In the genomic region with DNA sequence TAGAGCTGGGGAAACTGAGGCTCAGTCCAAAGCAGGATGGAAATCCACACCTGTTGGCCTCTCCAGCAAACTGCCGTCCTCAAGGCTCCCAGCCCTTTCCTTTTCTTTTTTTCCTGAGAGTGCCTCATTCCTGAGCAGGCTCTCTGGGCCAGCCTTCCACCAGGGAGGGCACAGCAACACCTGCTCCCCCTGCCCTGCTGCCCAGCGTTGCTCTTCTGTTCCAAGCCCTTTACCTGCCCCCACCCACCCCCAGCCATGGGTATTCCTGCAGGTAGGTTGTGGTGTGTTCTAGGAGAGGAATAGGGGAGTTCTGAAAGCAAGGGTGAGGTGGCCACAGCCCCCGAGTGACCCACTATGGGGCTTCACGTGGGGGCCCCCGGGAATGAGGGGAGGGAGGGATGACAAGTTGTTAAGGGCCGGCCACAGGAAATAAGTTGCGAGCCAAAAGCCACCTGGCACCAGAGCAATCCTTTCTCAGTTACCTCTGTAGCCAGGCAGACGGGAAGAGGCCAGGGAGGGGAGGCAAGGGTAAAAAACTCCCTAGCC, we compare ENCODE assay signal across 14 cellular contexts. TPM values are rescaled to one million over a fixed set of nuclear protein-coding genes. Genes with fewer than 3 reads are reported as not detected.
A peak's percentile ranks its signal among the peaks of the same experiment; 100 is the strongest.
DNase-seq lines count a peak whose midpoint lies in the region; ATAC-seq and TF ChIP-seq lines count a peak whose summit lies in the region.
"Had no signal": no experiment of that assay in that cellular context is flagged by ENCODE, and none has a peak within 500 bp of the region (broad histone marks: within the 10 kb centered on the region; RNA-seq: fewer than 3 reads in every experiment).

No MANE protein-coding gene starts in this region.

- H3K27ac Mint-ChIP-seq in CD8-positive, alpha-beta T cell = peak overlapping the region; percentile 93
- peak overlapping the region; percentile 94 for H3K27ac Mint-ChIP-seq in T-helper 17 cell
- H3K27ac Mint-ChIP-seq: endodermal cell had no signal

- no peaks in the 10 kb centered on the region for H3K27me3 Mint-ChIP-seq in CD8-positive, alpha-beta T cell (ENCODE audit: low read depth)
- no peaks in the 10 kb centered on the region for H3K27me3 Mint-ChIP-seq in T-helper 17 cell

- intact Hi-C loops in CD8-positive, alpha-beta T cell (cut with DNase I, micrococcal nuclease) = no loop called here
- intact Hi-C loops in left ventricle myocardium inferior (cut with micrococcal nuclease) (no loop called here), sigmoid colon (cut with DNase I) (no loop called here)

- H3K36me3 Mint-ChIP-seq in CD8-positive, alpha-beta T cell = peaks cover 73% of the 10 kb centered on the region
- H3K36me3 Mint-ChIP-seq in T-helper 17 cell (ENCODE audit: low read depth) = peaks cover 2% of the 10 kb centered on the region

- CTCF ChIA-PET in CD8-positive, alpha-beta T cell (lab: Charles Lee) = interaction anchor here (1.7 to 8.6 kb wide), 2 partner anchors 15 to 48 kb away, joined by 4 to 114 read pairs; a partner anchor contains a TSS

- peak overlapping the region; percentile 44 for H3K27ac ChIP-seq in CD8-positive, alpha-beta T cell (ENCODE audit: low read depth, low read length)
- H3K27ac ChIP-seq in left ventricle myocardium inferior (replicated peaks) (peak overlapping the region; percentile 60), sigmoid colon (peak overlapping the region; percentile 21 to 60 (median 48))
- H3K27ac ChIP-seq: PC-9 had no signal

- no peak overlapping the region for H3K4me3 ChIP-seq in CD8-positive, alpha-beta T cell (ENCODE audit: low read depth, low read length)
- H3K4me3 ChIP-seq in left ventricle myocardium inferior (no peak overlapping the region), sigmoid colon (no peak overlapping the region)
- H3K4me3 ChIP-seq: PC-9 had no signal

- no peak overlapping the region for H3K4me3 Mint-ChIP-seq in CD8-positive, alpha-beta T cell
- no peak overlapping the region for H3K4me3 Mint-ChIP-seq in T-helper 17 cell
- H3K4me3 Mint-ChIP-seq: endodermal cell had no signal

- TF ChIP-seq CTCF in CD8-positive, alpha-beta T cell (IDR thresholded peaks at IDR 0.05) = no peak
- TF ChIP-seq CTCF in left ventricle myocardium inferior (IDR thresholded peaks at IDR 0.05; ENCODE audit: borderline replicate concordance) = no peak
- TF ChIP-seq CTCF in sigmoid colon (IDR thresholded peaks at IDR 0.05) = no peak

- H3K9me3 ChIP-seq in CD8-positive, alpha-beta T cell (ENCODE audit: low read length) = no peaks in the 10 kb centered on the region
- H3K9me3 ChIP-seq in T-helper 17 cell (ENCODE audit: control insufficient read depth, low read length, poor library complexity, severe bottlenecking) (no peaks in the 10 kb centered on the region), left ventricle myocardium inferior (replicated peaks) (no peaks in the 10 kb centered on the region), sigmoid colon (no peaks in the 10 kb centered on the region)

- H3K27me3 ChIP-seq in CD8-positive, alpha-beta T cell (ENCODE audit: insufficient read depth, low read length) = no peaks in the 10 kb centered on the region
- H3K27me3 ChIP-seq in left ventricle myocardium inferior (ENCODE audit: low read depth) (no peaks in the 10 kb centered on the region), sigmoid colon (no peaks in the 10 kb centered on the region)

- POLR2A ChIA-PET in CD8-positive, alpha-beta T cell (lab: Charles Lee) = interaction anchor here (1.4 to 12.4 kb wide), 5 partner anchors 12 to 18 kb away, joined by 3 to 300 read pairs (median 9); a partner anchor contains a TSS

- no peak for DNase-seq in CD8-positive, alpha-beta T cell
- DNase-seq in T-helper 17 cell (no peak), left ventricle myocardium inferior (no peak), sigmoid colon (no peak), NCI-H2029 (lab: John Stamatoyannopoulos, UW) (no peak)
- no peak for DNase-seq in NK-92 treated with Interleukin-12 subunit alpha and Interleukin-12 subunit beta, amount 100 ng/mL, for 24 hours (lab: John Stamatoyannopoulos, UW)
- DNase-seq: endodermal cell; glutamatergic neuron; NCI-H226; PC-9; stimulated activated CD4-positive, alpha-beta T cell treated with anti-CD3 and anti-CD28 coated beads, Interleukin-4, amount 100 ng/mL, for 4 hours had no signal

- no peak for TF ChIP-seq EP300 in sigmoid colon (IDR thresholded peaks at IDR 0.05)

- no peaks in the 10 kb centered on the region for H3K9me3 Mint-ChIP-seq in CD8-positive, alpha-beta T cell
- H3K9me3 Mint-ChIP-seq: endodermal cell had no signal

- peaks cover 92% of the 10 kb centered on the region for H3K4me1 Mint-ChIP-seq in CD8-positive, alpha-beta T cell (ENCODE audit: low read depth)
- peaks cover 75% of the 10 kb centered on the region for H3K4me1 Mint-ChIP-seq in T-helper 17 cell

- WGBS in sigmoid colon, 2 donors = 48 to 52% methylated on average over 8 of the region's 8 CpGs

- no peak for TF ChIP-seq POLR2A in sigmoid colon (IDR thresholded peaks at IDR 0.05)

- H3K36me3 ChIP-seq in CD8-positive, alpha-beta T cell (ENCODE audit: insufficient read depth, low read length) = peaks cover 63% of the 10 kb centered on the region
- H3K36me3 ChIP-seq in left ventricle myocardium inferior = peaks cover 85% of the 10 kb centered on the region
- peaks cover 15 to 69% (median 48%) of the 10 kb centered on the region in 4 donors for H3K36me3 ChIP-seq in sigmoid colon

- peaks cover 100% of the 10 kb centered on the region for H3K4me1 ChIP-seq in CD8-positive, alpha-beta T cell (ENCODE audit: insufficient read depth, low read length)
- H3K4me1 ChIP-seq in left ventricle myocardium inferior (peaks cover 96% of the 10 kb centered on the region), sigmoid colon (peaks cover 0 to 46% (median 20%) of the 10 kb centered on the region in 4 donors)

- no peak for ATAC-seq in CD8-positive, alpha-beta T cell
- no peak for ATAC-seq in T-helper 17 cell
- ATAC-seq in GM18517 (IDR thresholded peaks at IDR 0.05; ENCODE audit: unreplicated experiment) = no peak
- no peak for ATAC-seq in GM18861 (IDR thresholded peaks at IDR 0.05; ENCODE audit: unreplicated experiment)

RNA-seq across cellular contexts. Expression of a gene that starts 19.3 kb away (rescaled TPM):
- 10 to 100 TPM; 57.3 to 61.7 TPM for total RNA-seq in CD8-positive, alpha-beta T cell
- 100 to 1,000 TPM; 119 to 124 TPM for total RNA-seq in T-helper 17 cell
- total RNA-seq in left ventricle myocardium inferior = 104 TPM
- total RNA-seq in sigmoid colon = 10 to 100 TPM; 24.6 to 46.7 (median 40.3) TPM
- 10 to 100 TPM; 12.0 to 73.1 (median 30.7) TPM for polyA plus RNA-seq in sigmoid colon

RNA-seq across cellular contexts. Expression of a gene that starts 34.5 kb away (rescaled TPM):
- total RNA-seq in CD8-positive, alpha-beta T cell = under 1 TPM; 0.14 to 0.33 TPM
- under 1 TPM; 0.31 to 0.37 TPM for total RNA-seq in T-helper 17 cell
- total RNA-seq in left ventricle myocardium inferior = 0.05 TPM
- total RNA-seq in sigmoid colon = under 1 TPM in 1 of 4 donors, not detected in 3; 0.55 TPM
- polyA plus RNA-seq in sigmoid colon = under 1 TPM in 1 of 3 donors, not detected in 2; 0.25 TPM
- total RNA-seq: left lobe of liver, PC-9 had no signal
